8 cellular contexts compared by ENCODE assay signal in genomic region chr10:70404906-70405824, GRCh38. TPM values are rescaled to one million over a fixed set of nuclear protein-coding genes. Genes with fewer than 3 reads are reported as not detected.
DNase-seq lines count a peak whose midpoint lies in the region; ATAC-seq, FAIRE-seq and TF ChIP-seq lines count a peak whose summit lies in the region.

No MANE protein-coding gene starts in this region.

- H3K4me1 Mint-ChIP-seq in T-helper 1 cell treated with Interleukin-12 subunit alpha and Interleukin-12 subunit beta and Interleukin-4 antibody, amounts not matched to agents 30 μg/mL and 1 μg/mL, for 36 hours (ENCODE audit: low read depth), result peaks cover 35% of the 10 kb centered on the region

- H3K27me3 Mint-ChIP-seq in T-helper 1 cell treated with Interleukin-12 subunit alpha and Interleukin-12 subunit beta and Interleukin-4 antibody, amounts not matched to agents 30 μg/mL and 1 μg/mL, for 36 hours (ENCODE audit: low read depth), result no peaks in the 10 kb centered on the region

- H3K9me3 ChIP-seq in kidney (ENCODE audit: control insufficient read depth in 1 of 2, low read length in 2 of 2) (no peaks in the 10 kb centered on the region), spleen (no peaks in the 10 kb centered on the region)

- ATAC-seq in HG02798 (IDR thresholded peaks at IDR 0.05; ENCODE audit: poor library complexity, unreplicated experiment), result no peak

- no peak for TF ChIP-seq POLR2A in spleen (IDR thresholded peaks at IDR 0.05)

- H3K36me3 Mint-ChIP-seq in T-helper 1 cell treated with Interleukin-12 subunit alpha and Interleukin-12 subunit beta and Interleukin-4 antibody, amounts not matched to agents 30 μg/mL and 1 μg/mL, for 36 hours (ENCODE audit: low read depth), result peaks cover 25% of the 10 kb centered on the region

- peaks cover 12 to 22% of the 10 kb centered on the region in 2 donors for H3K4me1 ChIP-seq in kidney (ENCODE audit: control insufficient read depth in 1 of 2, insufficient read depth in 1 of 2, low read depth in 1 of 2, low read length in 2 of 2)
- H3K4me1 ChIP-seq in spleen, result peaks cover 31 to 57% (median 46%) of the 10 kb centered on the region in 6 donors

- no peaks in the 10 kb centered on the region for H3K27me3 ChIP-seq in spleen (replicated peaks in 1 of 7)

- H3K27ac ChIP-seq in kidney (ENCODE audit: low read depth in 2 of 2, low read length in 2 of 2) (peak overlapping the region; percentile 98), spleen (peak overlapping the region; percentile 92 to 100 (median 97))

- WGBS in spleen, 5 donors, result 2 to 4% (median 4%) methylated on average over 22 of the region's 22 CpGs

- DNase-seq in NCI-H748 (lab: John Stamatoyannopoulos, UW; ENCODE audit: unreplicated experiment), result peak; percentile 6
- DNase-seq in NCI-H748 treated with DMSO at 0.1 percent for 48 hours (lab: John Stamatoyannopoulos, UW), result no peak
- peak in 72 of 76 experiments; percentile 12 to 75 (median 50) for DNase-seq in HUDEP-2 (lab: John Stamatoyannopoulos, UW; ENCODE audit: unreplicated experiment in 76 of 76)
- DNase-seq in cerebellum (ENCODE audit: low spot score), result peak; percentile 62
- peak; percentile 86 for DNase-seq in kidney
- DNase-seq in spleen, result peak; percentile 78

- H3K36me3 ChIP-seq in kidney (ENCODE audit: control insufficient read depth in 1 of 2, insufficient read depth in 2 of 2, low read length in 2 of 2) (no peaks in the 10 kb centered on the region), spleen (peaks cover 0 to 11% (median 3%) of the 10 kb centered on the region in 6 donors)

- H3K9me3 Mint-ChIP-seq in T-helper 1 cell treated with Interleukin-12 subunit alpha and Interleukin-12 subunit beta and Interleukin-4 antibody, amounts not matched to agents 30 μg/mL and 1 μg/mL, for 36 hours, result no peaks in the 10 kb centered on the region

- H3K9ac ChIP-seq in kidney (ENCODE audit: low read length in 2 of 2), result peak overlapping the region; percentile 91 to 98

- H3K4me3 ChIP-seq in kidney (ENCODE audit: low read length in 2 of 2) (peak overlapping the region; percentile 95 to 97), spleen (peak overlapping the region; percentile 71 to 99 (median 94))

- H3K4me3 Mint-ChIP-seq in T-helper 1 cell treated with Interleukin-12 subunit alpha and Interleukin-12 subunit beta and Interleukin-4 antibody, amounts not matched to agents 30 μg/mL and 1 μg/mL, for 36 hours, result peak overlapping the region; percentile 97

- H3K27ac Mint-ChIP-seq in T-helper 1 cell treated with Interleukin-12 subunit alpha and Interleukin-12 subunit beta and Interleukin-4 antibody, amounts not matched to agents 30 μg/mL and 1 μg/mL, for 36 hours, result peak overlapping the region; percentile 94

- no peak for FAIRE-seq in kidney (lab: Jason Lieb, UNC)

- TF ChIP-seq CTCF in kidney (IDR thresholded peaks at IDR 0.05; ENCODE audit: borderline replicate concordance, extremely low read depth, insufficient read depth) (no peak), spleen (IDR thresholded peaks at IDR 0.05 in 8 of 11, conservative IDR thresholded peaks at IDR 0.05 in 3 of 11) (no peak)

- intact Hi-C loops in kidney (cut with DNase I) (no loop called here), spleen (cut with DNase I; ENCODE audit: low total_unique reads) (no loop called here)

RNA-seq across cellular contexts. Expression of gene EIF4EBP2, which starts 1.2 kb away (rescaled TPM):
- total RNA-seq in cerebellum (63.2 TPM), kidney (66.6 TPM), spleen (10 to 100 TPM; 44.7 to 82.5 (median 71.3) TPM)
- polyA plus RNA-seq in kidney (ENCODE audit: insufficient read depth, low read depth, low replicate concordance) (35.8 TPM), spleen (10 to 100 TPM; 12.5 to 22.8 (median 15.7) TPM)

RNA-seq across cellular contexts. Expression of gene LRRC20, which starts 22.7 kb away (rescaled TPM):
- total RNA-seq in cerebellum (9.5 TPM), kidney (6.0 TPM), spleen (1 to 10 TPM; 2.4 to 4.9 (median 3.9) TPM)
- polyA plus RNA-seq in kidney (ENCODE audit: insufficient read depth, low read depth, low replicate concordance) (6.3 TPM), spleen (1 to 10 TPM; 1.6 to 3.6 (median 2.9) TPM)

RNA-seq across cellular contexts. Expression of gene NODAL, which starts 36.3 kb away (rescaled TPM):
- 1.00 TPM for total RNA-seq in cerebellum
- total RNA-seq in kidney, result not detected
- polyA plus RNA-seq in kidney (ENCODE audit: insufficient read depth, low read depth, low replicate concordance), result not detected
- total RNA-seq in spleen, result not detected
- not detected for polyA plus RNA-seq in spleen
